ENCODE assay signal across 11 cellular contexts in the genomic region with DNA sequence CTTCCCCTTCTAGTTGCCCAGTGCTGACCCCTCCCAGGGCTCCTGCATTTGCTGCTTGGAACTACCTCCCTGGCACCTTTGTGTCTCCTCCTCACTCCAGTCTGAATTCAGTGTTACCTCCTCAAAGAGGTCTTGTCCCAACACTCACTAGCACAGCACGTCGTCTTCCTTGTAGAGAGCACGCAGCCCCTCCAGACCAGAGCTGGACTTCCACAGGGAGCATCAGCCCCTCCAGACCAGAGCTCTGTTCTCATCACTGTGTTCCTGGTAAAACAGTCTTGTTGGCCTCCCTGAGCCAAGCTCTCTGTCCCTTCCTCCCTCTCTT. TPM values are rescaled to one million over a fixed set of nuclear protein-coding genes. Genes with fewer than 3 reads are reported as not detected.
DNase-seq lines count a peak whose midpoint lies in the region; ATAC-seq and TF ChIP-seq lines count a peak whose summit lies in the region.
"Had no signal": no experiment of that assay in that cellular context is flagged by ENCODE, and none has a peak within 500 bp of the region (broad histone marks: within the 10 kb centered on the region; RNA-seq: fewer than 3 reads in every experiment).

No MANE protein-coding gene starts in this region.

- H3K9me3 ChIP-seq in BLaER1 (no peaks in the 10 kb centered on the region), breast epithelium (no peaks in the 10 kb centered on the region), spleen (no peaks in the 10 kb centered on the region)

- peaks cover 18% of the 10 kb centered on the region for H3K4me1 Mint-ChIP-seq in HFFc6 (ENCODE audit: low read depth)
- peaks cover 13 to 20% (median 18%) of the 10 kb centered on the region in 3 donors for H3K4me1 Mint-ChIP-seq in T-cell
- H3K4me1 Mint-ChIP-seq in memory B cell = peaks cover 20% of the 10 kb centered on the region

- 39 to 47% (median 43%) methylated on average over 3 of the region's 3 CpGs for WGBS in spleen, 5 donors

- TF ChIP-seq POLR2A in breast epithelium (IDR thresholded peaks at IDR 0.05) (no peak), spleen (IDR thresholded peaks at IDR 0.05) (no peak)

- peak overlapping the region; percentile 97 for H3K27ac ChIP-seq in BLaER1
- H3K27ac ChIP-seq in breast epithelium = no peak overlapping the region
- no peak overlapping the region for H3K27ac ChIP-seq in spleen
- H3K27ac ChIP-seq: cardiac muscle cell, HL-60, PC-9 had no signal

- peak overlapping the region; percentile 86 for H3K4me3 Mint-ChIP-seq in HFFc6
- H3K4me3 Mint-ChIP-seq in T-cell = peak overlapping the region in 2 of 3 donors; percentile 30 to 32
- peak overlapping the region; percentile 57 for H3K4me3 Mint-ChIP-seq in memory B cell

- no peaks in the 10 kb centered on the region for H4K20me1 ChIP-seq in BLaER1

- TF ChIP-seq CTCF in HFFc6 (IDR thresholded peaks at IDR 0.05) (no peak), breast epithelium (IDR thresholded peaks at IDR 0.05) (no peak), spleen (IDR thresholded peaks at IDR 0.05 in 8 of 11, conservative IDR thresholded peaks at IDR 0.05 in 3 of 11) (no peak)

- ATAC-seq in T-cell (replicated peaks in 1 of 4) = peak in 3 of 4 experiments; percentile 5 to 18 (median 10)
- ATAC-seq in memory B cell (ENCODE audit: low read depth) = no peak

- intact Hi-C loops in breast epithelium (cut with DNase I; ENCODE audit: low total_unique reads) (no loop called here), spleen (cut with DNase I; ENCODE audit: low total_unique reads) (no loop called here)

- H3K4me1 ChIP-seq in BLaER1 (peaks cover 80% of the 10 kb centered on the region), breast epithelium (no peaks in the 10 kb centered on the region), spleen (peaks cover 0 to 29% (median 12%) of the 10 kb centered on the region in 6 donors)

- H3K27me3 ChIP-seq in BLaER1 (no peaks in the 10 kb centered on the region), breast epithelium (peaks cover 0 to 29% of the 10 kb centered on the region in 2 donors), spleen (replicated peaks in 1 of 7) (peaks cover 0 to 58% (median 24%) of the 10 kb centered on the region in 7 donors)

- H3K4me3 ChIP-seq in BLaER1 = 0 out of 2 replicates have a peak overlapping the region, but pooled peaks have one; percentile 22
- no peak overlapping the region for H3K4me3 ChIP-seq in breast epithelium
- no peak overlapping the region for H3K4me3 ChIP-seq in spleen
- H3K4me3 ChIP-seq: cardiac muscle cell, PC-9 had no signal

- no peaks in the 10 kb centered on the region for H3K36me3 ChIP-seq in BLaER1
- no peaks in the 10 kb centered on the region for H3K36me3 ChIP-seq in breast epithelium
- H3K36me3 ChIP-seq in spleen = no peaks in the 10 kb centered on the region
- H3K36me3 ChIP-seq: cardiac muscle cell had no signal

- H3K9me3 Mint-ChIP-seq in HFFc6 (no peaks in the 10 kb centered on the region), T-cell (no peaks in the 10 kb centered on the region), memory B cell (no peaks in the 10 kb centered on the region)

- H3K27ac Mint-ChIP-seq in HFFc6 (no peak overlapping the region), T-cell (no peak overlapping the region), memory B cell (no peak overlapping the region)

- POLR2A ChIA-PET in T-cell (lab: Charles Lee) = no interaction called here

- CTCF ChIA-PET in T-cell (lab: Charles Lee) = no interaction called here

- H3K9ac ChIP-seq in BLaER1 = peak overlapping the region; percentile 65; the same call in 1 of the 2 replicates

- H3K27me3 Mint-ChIP-seq in HFFc6 (ENCODE audit: insufficient read depth) (peaks cover 33% of the 10 kb centered on the region), T-cell (peaks cover 39 to 57% of the 10 kb centered on the region in 2 donors), memory B cell (peaks cover 25% of the 10 kb centered on the region)

- no peaks in the 10 kb centered on the region for H3K36me3 Mint-ChIP-seq in HFFc6 (ENCODE audit: low read depth)
- no peaks in the 10 kb centered on the region for H3K36me3 Mint-ChIP-seq in T-cell
- no peaks in the 10 kb centered on the region for H3K36me3 Mint-ChIP-seq in memory B cell

- DNase-seq in HFFc6 = no peak
- DNase-seq in T-cell = no peak
- no peak for DNase-seq in memory B cell (ENCODE audit: low spot score in 2 of 2)
- DNase-seq in inferior parietal cortex (ENCODE audit: extremely low spot score) = no peak
- no peak for DNase-seq in breast epithelium (ENCODE audit: low spot score in 2 of 2)
- DNase-seq in spleen = no peak
- DNase-seq in HK-2 (ENCODE audit: unreplicated experiment) = no peak

- H3K4me2 ChIP-seq in BLaER1 = peak overlapping the region; percentile 93

RNA-seq across cellular contexts. Expression of a gene that starts 27.8 kb away (rescaled TPM):
- 1 to 10 TPM; 1.5 to 2.3 (median 1.8) TPM for total RNA-seq in HFFc6 (2021; fragmentation: NEBNext Ultra II Directional; extraction: Animal tissue kit (Norgen Biotek cat#: 25700))
- 1 to 10 TPM in 2 of 5 donors, under 1 TPM in 3; 0.15 to 2.4 (median 0.79) TPM for total RNA-seq in T-cell
- total RNA-seq in breast epithelium = under 1 TPM in 2 of 3 donors, not detected in 1; 0.32 to 0.33 TPM
- 1 to 10 TPM in 4 of 7 donors, under 1 TPM in 3; 0.26 to 2.0 (median 1.1) TPM for total RNA-seq in spleen
- under 1 TPM; 0.02 to 0.58 (median 0.52) TPM for polyA plus RNA-seq in spleen

Comparison
In these comparisons a context has a peak if more than half of its experiments do, and no peak if none do; other contexts are left out.
1. H3K4me3 Mint-ChIP-seq: peak in every context shown above with its lines; median percentile 86 in HFFc6; 57 in memory B cell; 31 in T-cell.